In the genomic region with DNA sequence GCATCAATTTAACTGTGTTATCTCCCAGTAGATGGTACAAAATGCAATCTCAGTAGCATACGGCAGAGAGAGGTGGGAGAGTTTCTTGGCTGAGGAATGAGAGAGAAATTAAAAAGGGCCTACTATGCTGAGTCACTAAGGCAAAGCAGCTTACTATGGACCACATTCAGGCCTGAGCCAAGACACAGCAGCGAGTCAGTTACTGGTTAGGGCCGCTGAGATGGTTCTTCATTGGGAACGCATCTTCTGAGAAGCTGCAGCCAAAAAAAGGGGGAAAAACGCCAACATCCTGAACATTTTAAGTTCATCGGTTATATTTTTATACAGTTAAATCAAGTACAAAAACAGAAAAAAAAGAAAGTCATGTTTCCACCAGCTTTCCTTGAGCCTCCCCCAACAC, we compare ENCODE assay signal across 26 cellular contexts.
"Had no signal": no experiment of that assay in that cellular context is flagged by ENCODE, and none has a peak within 500 bp of the region (broad histone marks: within the 10 kb centered on the region; RNA-seq: fewer than 3 reads in every experiment).

No MANE protein-coding gene starts in this region.

- H3K27me3 ChIP-seq: neural progenitor cell, ovary, right lobe of liver, sigmoid colon, thyroid gland, tibial nerve, upper lobe of left lung, vagina had no signal

- H3K27me3 Mint-ChIP-seq: stimulated activated naive B cell treated with anti-CD40 and anti-IgM and Interleukin-4, amounts not matched to agents 10 μg/mL and 1 μg/mL and 100 μg/mL, for 72 hours; stimulated activated naive CD8-positive, alpha-beta T cell treated with anti-CD3 and anti-CD28 coated beads, Interleukin-15, amount 100 ng/mL, for 72 hours had no signal

- DNase-seq: natural killer cell; occipital lobe; ovary; psoas muscle; right cardiac atrium; right lobe of liver; sigmoid colon; small intestine; stimulated activated CD4-positive, alpha-beta T cell treated with anti-CD3 and anti-CD28 coated beads, Interleukin-15, amount 100 ng/mL, for 24 hours; stimulated activated CD4-positive, alpha-beta T cell treated with anti-CD3 and anti-CD28 coated beads, Interleukin-2, amount 100 ng/mL, for 24 hours; stimulated activated CD4-positive, alpha-beta T cell treated with anti-CD3 and anti-CD28 coated beads, Interleukin-2, amount 100 ng/mL, for 48 hours; stimulated activated CD4-positive, alpha-beta T cell treated with anti-CD3 and anti-CD28 coated beads, Interleukin-4, amount 100 ng/mL, for 24 hours; stimulated activated naive B cell treated with anti-CD40 and anti-IgM and Interleukin-4, amounts not matched to agents 10 μg/mL and 1 μg/mL and 100 μg/mL, for 72 hours; stimulated activated naive CD4-positive, alpha-beta T cell treated with Interleukin-2 at 50 U/mL for 16 hours; stimulated activated naive CD8-positive, alpha-beta T cell treated with anti-CD3 and anti-CD28 coated beads, Interleukin-15, amount 100 ng/mL, for 72 hours; substantia nigra; thyroid gland; trophoblast cell; upper lobe of left lung had no signal

- ATAC-seq: natural killer cell; psoas muscle; right cardiac atrium; right lobe of liver; stimulated activated effector memory CD8-positive, alpha-beta T cell treated with anti-CD3 and anti-CD28 coated beads, Interleukin-12 subunit alpha, Interleukin-12 subunit beta, amount 100 ng/mL, for 72 hours; stimulated activated naive B cell treated with anti-CD40 and anti-IgM and Interleukin-4, amounts not matched to agents 10 μg/mL and 1 μg/mL and 100 μg/mL, for 72 hours; stimulated activated naive CD8-positive, alpha-beta T cell treated with anti-CD3 and anti-CD28 coated beads, Interleukin-15, amount 100 ng/mL, for 72 hours had no signal

- H3K9me3 Mint-ChIP-seq: nephron, neural progenitor cell had no signal

- H3K36me3 ChIP-seq: neural progenitor cell, ovary, right lobe of liver, sigmoid colon, thoracic aorta, thyroid gland, tibial nerve, upper lobe of left lung, vagina had no signal

- H3K4me1 Mint-ChIP-seq: natural killer cell; nephron; stimulated activated effector memory CD8-positive, alpha-beta T cell treated with anti-CD3 and anti-CD28 coated beads, Interleukin-12 subunit alpha, Interleukin-12 subunit beta, amount 100 ng/mL, for 72 hours; stimulated activated naive B cell treated with anti-CD40 and anti-IgM and Interleukin-4, amounts not matched to agents 10 μg/mL and 1 μg/mL and 100 μg/mL, for 72 hours; stimulated activated naive CD8-positive, alpha-beta T cell treated with anti-CD3 and anti-CD28 coated beads, Interleukin-15, amount 100 ng/mL, for 72 hours had no signal

- H3K27ac Mint-ChIP-seq: natural killer cell; nephron; neural progenitor cell; progenitor cell of endocrine pancreas; stimulated activated effector memory CD8-positive, alpha-beta T cell treated with anti-CD3 and anti-CD28 coated beads, Interleukin-12 subunit alpha, Interleukin-12 subunit beta, amount 100 ng/mL, for 72 hours; stimulated activated naive B cell treated with anti-CD40 and anti-IgM and Interleukin-4, amounts not matched to agents 10 μg/mL and 1 μg/mL and 100 μg/mL, for 72 hours; stimulated activated naive CD8-positive, alpha-beta T cell treated with anti-CD3 and anti-CD28 coated beads, Interleukin-15, amount 100 ng/mL, for 72 hours had no signal

- H3K4me3 ChIP-seq: neural progenitor cell, ovary, psoas muscle, right lobe of liver, sigmoid colon, thoracic aorta, thyroid gland, tibial nerve, upper lobe of left lung, vagina had no signal

- H3K36me3 Mint-ChIP-seq: natural killer cell; neural progenitor cell; stimulated activated effector memory CD8-positive, alpha-beta T cell treated with anti-CD3 and anti-CD28 coated beads, Interleukin-12 subunit alpha, Interleukin-12 subunit beta, amount 100 ng/mL, for 72 hours; stimulated activated naive B cell treated with anti-CD40 and anti-IgM and Interleukin-4, amounts not matched to agents 10 μg/mL and 1 μg/mL and 100 μg/mL, for 72 hours had no signal

- H3K9me3 ChIP-seq: ovary, psoas muscle, right lobe of liver, sigmoid colon, thoracic aorta, thyroid gland, tibial nerve, upper lobe of left lung, vagina had no signal

- H3K4me3 Mint-ChIP-seq: natural killer cell; nephron; neural progenitor cell; stimulated activated effector memory CD8-positive, alpha-beta T cell treated with anti-CD3 and anti-CD28 coated beads, Interleukin-12 subunit alpha, Interleukin-12 subunit beta, amount 100 ng/mL, for 72 hours; stimulated activated naive B cell treated with anti-CD40 and anti-IgM and Interleukin-4, amounts not matched to agents 10 μg/mL and 1 μg/mL and 100 μg/mL, for 72 hours; stimulated activated naive CD8-positive, alpha-beta T cell treated with anti-CD3 and anti-CD28 coated beads, Interleukin-15, amount 100 ng/mL, for 72 hours had no signal
